25 cellular contexts compared by ENCODE assay signal in genomic region chr9:77929942-77930341, GRCh38.
DNase-seq lines count a peak whose midpoint lies in the region; ATAC-seq, FAIRE-seq and TF ChIP-seq lines count a peak whose summit lies in the region.
"Had no signal": no experiment of that assay in that cellular context is flagged by ENCODE, and none has a peak within 500 bp of the region (broad histone marks: within the 10 kb centered on the region; RNA-seq: fewer than 3 reads in every experiment).

No MANE protein-coding gene starts in this region.

- no peak overlapping the region for H2BK12ac ChIP-seq in mesenchymal stem cell (ENCODE audit: low read length in 2 of 2)

- peaks cover 23% of the 10 kb centered on the region for H3K4me1 ChIP-seq in astrocyte (ENCODE audit: insufficient read depth, low read length)
- peaks cover 5% of the 10 kb centered on the region for H3K4me1 ChIP-seq in mesenchymal stem cell (ENCODE audit: control insufficient read depth, insufficient read depth, low read depth, low read length)
- H3K4me1 ChIP-seq: Caco-2 had no signal

- H3K4me2 ChIP-seq in astrocyte (ENCODE audit: low read length) (no peak overlapping the region), mesenchymal stem cell (ENCODE audit: low read length, poor library complexity, severe bottlenecking) (no peak overlapping the region)
- H3K4me2 ChIP-seq: BLaER1 treated with 17β-estradiol and CSF1 and Interleukin-3, amounts not matched to agents 10 nM and 100 nM had no signal

- H3K4me3 ChIP-seq in astrocyte (ENCODE audit: insufficient read depth, low read depth, low read length) (no peak overlapping the region), mesenchymal stem cell (ENCODE audit: insufficient read depth in 1 of 2, low read depth in 1 of 2, low read length in 2 of 2) (no peak overlapping the region)
- H3K4me3 ChIP-seq: BLaER1 treated with 17β-estradiol and CSF1 and Interleukin-3, amounts not matched to agents 10 nM and 100 nM; GM12878 had no signal

- no peak overlapping the region for H4K8ac ChIP-seq in mesenchymal stem cell (ENCODE audit: low read length)

- DNase-seq in H54 (ENCODE audit: insufficient read length, low spot score) (no peak), SK-N-DZ (ENCODE audit: low spot score) (peak; percentile 71), astrocyte (ENCODE audit: low read depth) (no peak), mesenchymal stem cell (no peak), KG1 (lab: John Stamatoyannopoulos, UW) (no peak)
- DNase-seq: 8988T; ACHN; AML-193; Caco-2; Calu3; CD4-positive, alpha-beta T cell; CD8-positive, alpha-beta T cell; DMS79 treated with DMSO at 0.1 percent for 48 hours; GDM1 had no signal

- no peak overlapping the region for H2BK15ac ChIP-seq in mesenchymal stem cell (ENCODE audit: low read depth, poor library complexity, severe bottlenecking)

- H3K79me2 ChIP-seq in astrocyte (ENCODE audit: insufficient read depth, low read length): peaks cover 45% of the 10 kb centered on the region

- H3K9ac ChIP-seq in astrocyte (ENCODE audit: low read length) (no peak overlapping the region), mesenchymal stem cell (ENCODE audit: low read length) (no peak overlapping the region)
- H3K9ac ChIP-seq: BLaER1 treated with 17β-estradiol and CSF1 and Interleukin-3, amounts not matched to agents 10 nM and 100 nM had no signal

- H3K18ac ChIP-seq in mesenchymal stem cell (ENCODE audit: low read depth in 1 of 2, low read length in 2 of 2): no peak overlapping the region

- H2AFZ ChIP-seq in astrocyte (ENCODE audit: low read depth, low read length): no peak overlapping the region
- no peak overlapping the region for H2AFZ ChIP-seq in mesenchymal stem cell (ENCODE audit: low read depth, low read length)

- H3K9me3 ChIP-seq in astrocyte (ENCODE audit: insufficient read depth, low read depth, low read length) (no peaks in the 10 kb centered on the region), mesenchymal stem cell (ENCODE audit: control insufficient read depth, low read length) (no peaks in the 10 kb centered on the region)
- H3K9me3 ChIP-seq: Caco-2 had no signal

- peaks cover 3% of the 10 kb centered on the region for H3K36me3 Mint-ChIP-seq in astrocyte (ENCODE audit: low read depth, unreplicated experiment)

- peaks cover 42% of the 10 kb centered on the region for H3K4me1 Mint-ChIP-seq in astrocyte (ENCODE audit: low read depth, unreplicated experiment)
- H3K4me1 Mint-ChIP-seq: B cell had no signal

- H3K14ac ChIP-seq in mesenchymal stem cell (ENCODE audit: low read length in 2 of 2): no peak overlapping the region

- no peak overlapping the region for H3K23ac ChIP-seq in mesenchymal stem cell (ENCODE audit: low read length in 2 of 2)

- no peak overlapping the region for H2AK5ac ChIP-seq in mesenchymal stem cell (ENCODE audit: low read length, severe bottlenecking)

- peaks cover 2% of the 10 kb centered on the region for H3K9me3 Mint-ChIP-seq in astrocyte (ENCODE audit: unreplicated experiment)
- H3K9me3 Mint-ChIP-seq: CD4-positive, alpha-beta T cell; CD8-positive, alpha-beta T cell had no signal

- H3K27me3 ChIP-seq in astrocyte (ENCODE audit: insufficient read depth, low read length) (no peaks in the 10 kb centered on the region), mesenchymal stem cell (ENCODE audit: control insufficient read depth in 1 of 2, insufficient read depth in 1 of 2, low read length in 2 of 2) (no peaks in the 10 kb centered on the region)
- H3K27me3 ChIP-seq: BLaER1 treated with 17β-estradiol and CSF1 and Interleukin-3, amounts not matched to agents 10 nM and 100 nM had no signal

- TF ChIP-seq CTCF in astrocyte (IDR thresholded peaks at IDR 0.05; ENCODE audit: insufficient read depth, low read depth, low read length): no peak

- no peak overlapping the region for H2BK5ac ChIP-seq in mesenchymal stem cell (ENCODE audit: low read depth, low read length, poor library complexity, severe bottlenecking)

- no peak overlapping the region for H2BK120ac ChIP-seq in mesenchymal stem cell (ENCODE audit: low read depth, low read length)

- TF ChIP-seq POLR2A in H54 (IDR thresholded peaks at IDR 0.05; ENCODE audit: low read depth, low read length): no peak

- FAIRE-seq in G401.6 (lab: Jason Lieb, UNC) (peak; percentile 53), H54 (lab: Jason Lieb, UNC) (peak; percentile 67), astrocyte (lab: Jason Lieb, UNC) (no peak)
- FAIRE-seq: A204.1, D721Med, GM12878, GM12892, GM18507 had no signal

- H3K27ac ChIP-seq in astrocyte (ENCODE audit: low read depth, low read length) (no peak overlapping the region), mesenchymal stem cell (ENCODE audit: low read length, poor library complexity, severe bottlenecking) (no peak overlapping the region)
- H3K27ac ChIP-seq: BLaER1 treated with 17β-estradiol and CSF1 and Interleukin-3, amounts not matched to agents 10 nM and 100 nM; C4-2B had no signal

- peaks cover 21% of the 10 kb centered on the region for H3K79me1 ChIP-seq in mesenchymal stem cell (replicated peaks; ENCODE audit: low read length, poor library complexity, severe bottlenecking)

- peak overlapping the region; percentile 24 for H3K27ac Mint-ChIP-seq in astrocyte (ENCODE audit: unreplicated experiment)
- H3K27ac Mint-ChIP-seq: B cell; CD4-positive, alpha-beta T cell; CD8-positive, alpha-beta T cell had no signal

- H3K4ac ChIP-seq in mesenchymal stem cell (ENCODE audit: low read depth in 1 of 2, low read length in 2 of 2): no peak overlapping the region

- no peaks in the 10 kb centered on the region for H3K27me3 Mint-ChIP-seq in astrocyte (ENCODE audit: low read depth, unreplicated experiment)
- H3K27me3 Mint-ChIP-seq: CD4-positive, alpha-beta T cell had no signal

- H4K91ac ChIP-seq in mesenchymal stem cell (ENCODE audit: low read length): no peak overlapping the region

- peaks cover 20% of the 10 kb centered on the region for H4K20me1 ChIP-seq in astrocyte (ENCODE audit: insufficient read depth, low read length)

- H3K36me3 ChIP-seq in astrocyte (ENCODE audit: insufficient read depth, low read length) (no peaks in the 10 kb centered on the region), mesenchymal stem cell (ENCODE audit: control insufficient read depth in 1 of 2, insufficient read depth in 2 of 2, low read depth in 1 of 2, low read length in 2 of 2) (no peaks in the 10 kb centered on the region)

- H3K4me3 Mint-ChIP-seq in astrocyte (ENCODE audit: unreplicated experiment): peak overlapping the region; percentile 9
- H3K4me3 Mint-ChIP-seq: B cell; CD4-positive, alpha-beta T cell; CD8-positive, alpha-beta T cell had no signal

- no peak for ATAC-seq in HG02981 (IDR thresholded peaks at IDR 0.05; ENCODE audit: unreplicated experiment)
- ATAC-seq in HG02973 (IDR thresholded peaks at IDR 0.05; ENCODE audit: unreplicated experiment): no peak
- ATAC-seq: CD8-positive, alpha-beta T cell; GM12878 had no signal
